1 cellular context compared by ENCODE assay signal in the genomic region with DNA sequence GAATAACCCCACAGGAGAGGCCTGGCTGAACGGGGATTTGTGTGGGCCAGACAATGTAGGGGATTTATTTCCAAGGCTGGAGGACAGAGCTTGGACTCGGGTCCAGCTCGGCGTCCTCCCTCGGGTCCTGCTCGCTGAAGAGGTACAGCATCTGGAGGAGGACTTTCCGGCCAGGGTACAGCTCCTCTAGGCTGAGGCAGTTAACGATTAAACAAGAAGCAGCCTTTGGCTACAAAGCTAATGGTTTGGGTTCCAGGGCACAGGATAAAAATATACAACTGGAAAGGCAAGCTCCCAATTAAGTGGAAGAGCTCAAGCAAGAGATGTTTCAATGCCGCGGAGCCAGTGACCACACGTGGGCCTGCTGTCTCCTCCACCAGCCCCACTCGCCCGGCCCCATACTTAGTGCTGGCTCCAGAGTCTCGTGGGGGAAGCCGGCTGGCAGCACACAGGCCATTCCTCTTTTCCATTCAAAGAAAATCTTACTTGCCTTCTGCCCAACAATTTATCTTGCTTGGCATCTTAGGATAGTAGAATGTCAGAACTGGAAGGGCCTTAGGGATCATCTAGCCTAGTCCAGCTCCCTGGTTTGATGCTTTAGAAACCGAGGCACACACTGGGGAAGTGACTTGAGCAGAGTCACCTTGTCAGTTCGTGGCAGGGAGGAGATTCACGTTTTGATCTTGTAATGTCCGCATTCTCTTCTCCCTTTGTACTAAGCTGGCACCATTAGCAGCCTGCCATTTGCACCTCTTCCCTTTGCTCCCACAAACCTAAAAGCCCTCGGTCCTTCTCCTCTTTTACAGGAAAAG.
TF ChIP-seq lines count a peak whose summit lies in the region.

No MANE protein-coding gene starts in this region.

TF ChIP-seq in HepG2, 621 proteins besides CTCF, POLR2A, EP300 and RAD21 (continued from another document and continues in another):
- TF ChIP-seq ZNF256 (CRISPR knock-in tag; conservative IDR thresholded peaks at IDR 0.05) (no peak), ATAD3A (CRISPR knock-in tag; IDR thresholded peaks at IDR 0.05) (no peak), TBX3 (IDR thresholded peaks at IDR 0.05; ENCODE audit: borderline replicate concordance) (no peak), STAT5B (CRISPR knock-in tag; IDR thresholded peaks at IDR 0.05) (no peak), IRF2 (CRISPR knock-in tag; IDR thresholded peaks at IDR 0.05) (no peak), ZNF484 (CRISPR knock-in tag; IDR thresholded peaks at IDR 0.05; ENCODE audit: borderline replicate concordance, low read depth) (no peak), ZNF264 (CRISPR knock-in tag; IDR thresholded peaks at IDR 0.05) (0 out of 2 replicates have a peak, but pooled peaks have one; percentile 22), ZNF530 (CRISPR knock-in tag; IDR thresholded peaks at IDR 0.05; ENCODE audit: low read depth) (no peak), CCAR2 (optimal IDR thresholded peaks at IDR 0.05; ENCODE audit: low read depth, low read length) (no peak), MAF1 (CRISPR knock-in tag; IDR thresholded peaks at IDR 0.05; ENCODE audit: borderline replicate concordance) (no peak), MED13 (CRISPR knock-in tag; IDR thresholded peaks at IDR 0.05) (0 out of 2 replicates have a peak, but pooled peaks have one; percentile 47), TAF1 (CRISPR knock-in tag; IDR thresholded peaks at IDR 0.05) (no peak), ZFP37 (CRISPR knock-in tag; IDR thresholded peaks at IDR 0.05; ENCODE audit: borderline replicate concordance) (no peak), ZNF10 (CRISPR knock-in tag; IDR thresholded peaks at IDR 0.05; ENCODE audit: borderline replicate concordance, low read depth) (no peak), JUNB (CRISPR knock-in tag; IDR thresholded peaks at IDR 0.05; ENCODE audit: borderline replicate concordance) (no peak), SALL1 (CRISPR knock-in tag; IDR thresholded peaks at IDR 0.05) (peak; percentile 72), ZNF160 (CRISPR knock-in tag; IDR thresholded peaks at IDR 0.05) (no peak), POGZ (CRISPR knock-in tag; IDR thresholded peaks at IDR 0.05) (peak; percentile 72), BORCS8-MEF2B (CRISPR knock-in tag; IDR thresholded peaks at IDR 0.05) (no peak), ZNF607 (CRISPR knock-in tag; IDR thresholded peaks at IDR 0.05; ENCODE audit: borderline replicate concordance) (no peak; the same call in 1 of the 2 replicates), ELF3 (CRISPR knock-in tag; IDR thresholded peaks at IDR 0.05) (no peak)
- TF ChIP-seq, protein P1, sequence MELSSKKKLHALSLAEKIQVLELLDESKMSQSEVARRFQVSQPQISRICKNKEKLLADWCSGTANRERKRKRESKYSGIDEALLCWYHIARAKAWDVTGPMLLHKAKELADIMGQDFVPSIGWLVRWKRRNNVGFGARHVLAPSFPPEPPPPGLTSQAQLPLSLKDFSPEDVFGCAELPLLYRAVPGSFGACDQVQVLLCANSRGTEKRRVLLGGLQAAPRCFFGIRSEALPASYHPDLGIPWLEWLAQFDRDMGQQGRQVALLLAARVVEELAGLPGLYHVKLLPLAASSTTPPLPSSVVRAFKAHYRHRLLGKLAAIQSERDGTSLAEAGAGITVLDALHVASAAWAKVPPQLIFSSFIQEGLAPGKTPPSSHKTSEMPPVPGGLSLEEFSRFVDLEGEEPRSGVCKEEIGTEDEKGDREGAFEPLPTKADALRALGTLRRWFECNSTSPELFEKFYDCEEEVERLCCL (CRISPR knock-in tag; IDR thresholded peaks at IDR 0.05; ENCODE audit: borderline replicate concordance) = no peak
- TF ChIP-seq, protein P2, sequence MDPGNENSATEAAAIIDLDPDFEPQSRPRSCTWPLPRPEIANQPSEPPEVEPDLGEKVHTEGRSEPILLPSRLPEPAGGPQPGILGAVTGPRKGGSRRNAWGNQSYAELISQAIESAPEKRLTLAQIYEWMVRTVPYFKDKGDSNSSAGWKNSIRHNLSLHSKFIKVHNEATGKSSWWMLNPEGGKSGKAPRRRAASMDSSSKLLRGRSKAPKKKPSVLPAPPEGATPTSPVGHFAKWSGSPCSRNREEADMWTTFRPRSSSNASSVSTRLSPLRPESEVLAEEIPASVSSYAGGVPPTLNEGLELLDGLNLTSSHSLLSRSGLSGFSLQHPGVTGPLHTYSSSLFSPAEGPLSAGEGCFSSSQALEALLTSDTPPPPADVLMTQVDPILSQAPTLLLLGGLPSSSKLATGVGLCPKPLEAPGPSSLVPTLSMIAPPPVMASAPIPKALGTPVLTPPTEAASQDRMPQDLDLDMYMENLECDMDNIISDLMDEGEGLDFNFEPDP (CRISPR knock-in tag; conservative IDR thresholded peaks at IDR 0.05) = no peak
- TF ChIP-seq, protein P3, sequence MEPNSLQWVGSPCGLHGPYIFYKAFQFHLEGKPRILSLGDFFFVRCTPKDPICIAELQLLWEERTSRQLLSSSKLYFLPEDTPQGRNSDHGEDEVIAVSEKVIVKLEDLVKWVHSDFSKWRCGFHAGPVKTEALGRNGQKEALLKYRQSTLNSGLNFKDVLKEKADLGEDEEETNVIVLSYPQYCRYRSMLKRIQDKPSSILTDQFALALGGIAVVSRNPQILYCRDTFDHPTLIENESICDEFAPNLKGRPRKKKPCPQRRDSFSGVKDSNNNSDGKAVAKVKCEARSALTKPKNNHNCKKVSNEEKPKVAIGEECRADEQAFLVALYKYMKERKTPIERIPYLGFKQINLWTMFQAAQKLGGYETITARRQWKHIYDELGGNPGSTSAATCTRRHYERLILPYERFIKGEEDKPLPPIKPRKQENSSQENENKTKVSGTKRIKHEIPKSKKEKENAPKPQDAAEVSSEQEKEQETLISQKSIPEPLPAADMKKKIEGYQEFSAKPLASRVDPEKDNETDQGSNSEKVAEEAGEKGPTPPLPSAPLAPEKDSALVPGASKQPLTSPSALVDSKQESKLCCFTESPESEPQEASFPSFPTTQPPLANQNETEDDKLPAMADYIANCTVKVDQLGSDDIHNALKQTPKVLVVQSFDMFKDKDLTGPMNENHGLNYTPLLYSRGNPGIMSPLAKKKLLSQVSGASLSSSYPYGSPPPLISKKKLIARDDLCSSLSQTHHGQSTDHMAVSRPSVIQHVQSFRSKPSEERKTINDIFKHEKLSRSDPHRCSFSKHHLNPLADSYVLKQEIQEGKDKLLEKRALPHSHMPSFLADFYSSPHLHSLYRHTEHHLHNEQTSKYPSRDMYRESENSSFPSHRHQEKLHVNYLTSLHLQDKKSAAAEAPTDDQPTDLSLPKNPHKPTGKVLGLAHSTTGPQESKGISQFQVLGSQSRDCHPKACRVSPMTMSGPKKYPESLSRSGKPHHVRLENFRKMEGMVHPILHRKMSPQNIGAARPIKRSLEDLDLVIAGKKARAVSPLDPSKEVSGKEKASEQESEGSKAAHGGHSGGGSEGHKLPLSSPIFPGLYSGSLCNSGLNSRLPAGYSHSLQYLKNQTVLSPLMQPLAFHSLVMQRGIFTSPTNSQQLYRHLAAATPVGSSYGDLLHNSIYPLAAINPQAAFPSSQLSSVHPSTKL (CRISPR knock-in tag; IDR thresholded peaks at IDR 0.05) = peak; percentile 72
- TF ChIP-seq, protein P4, sequence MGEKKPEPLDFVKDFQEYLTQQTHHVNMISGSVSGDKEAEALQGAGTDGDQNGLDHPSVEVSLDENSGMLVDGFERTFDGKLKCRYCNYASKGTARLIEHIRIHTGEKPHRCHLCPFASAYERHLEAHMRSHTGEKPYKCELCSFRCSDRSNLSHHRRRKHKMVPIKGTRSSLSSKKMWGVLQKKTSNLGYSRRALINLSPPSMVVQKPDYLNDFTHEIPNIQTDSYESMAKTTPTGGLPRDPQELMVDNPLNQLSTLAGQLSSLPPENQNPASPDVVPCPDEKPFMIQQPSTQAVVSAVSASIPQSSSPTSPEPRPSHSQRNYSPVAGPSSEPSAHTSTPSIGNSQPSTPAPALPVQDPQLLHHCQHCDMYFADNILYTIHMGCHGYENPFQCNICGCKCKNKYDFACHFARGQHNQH (CRISPR knock-in tag; IDR thresholded peaks at IDR 0.05) = no peak
- TF ChIP-seq, protein P5, sequence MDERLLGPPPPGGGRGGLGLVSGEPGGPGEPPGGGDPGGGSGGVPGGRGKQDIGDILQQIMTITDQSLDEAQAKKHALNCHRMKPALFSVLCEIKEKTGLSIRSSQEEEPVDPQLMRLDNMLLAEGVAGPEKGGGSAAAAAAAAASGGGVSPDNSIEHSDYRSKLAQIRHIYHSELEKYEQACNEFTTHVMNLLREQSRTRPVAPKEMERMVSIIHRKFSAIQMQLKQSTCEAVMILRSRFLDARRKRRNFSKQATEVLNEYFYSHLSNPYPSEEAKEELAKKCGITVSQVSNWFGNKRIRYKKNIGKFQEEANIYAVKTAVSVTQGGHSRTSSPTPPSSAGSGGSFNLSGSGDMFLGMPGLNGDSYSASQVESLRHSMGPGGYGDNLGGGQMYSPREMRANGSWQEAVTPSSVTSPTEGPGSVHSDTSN (CRISPR knock-in tag; IDR thresholded peaks at IDR 0.05) = no peak
- TF ChIP-seq, protein P6, sequence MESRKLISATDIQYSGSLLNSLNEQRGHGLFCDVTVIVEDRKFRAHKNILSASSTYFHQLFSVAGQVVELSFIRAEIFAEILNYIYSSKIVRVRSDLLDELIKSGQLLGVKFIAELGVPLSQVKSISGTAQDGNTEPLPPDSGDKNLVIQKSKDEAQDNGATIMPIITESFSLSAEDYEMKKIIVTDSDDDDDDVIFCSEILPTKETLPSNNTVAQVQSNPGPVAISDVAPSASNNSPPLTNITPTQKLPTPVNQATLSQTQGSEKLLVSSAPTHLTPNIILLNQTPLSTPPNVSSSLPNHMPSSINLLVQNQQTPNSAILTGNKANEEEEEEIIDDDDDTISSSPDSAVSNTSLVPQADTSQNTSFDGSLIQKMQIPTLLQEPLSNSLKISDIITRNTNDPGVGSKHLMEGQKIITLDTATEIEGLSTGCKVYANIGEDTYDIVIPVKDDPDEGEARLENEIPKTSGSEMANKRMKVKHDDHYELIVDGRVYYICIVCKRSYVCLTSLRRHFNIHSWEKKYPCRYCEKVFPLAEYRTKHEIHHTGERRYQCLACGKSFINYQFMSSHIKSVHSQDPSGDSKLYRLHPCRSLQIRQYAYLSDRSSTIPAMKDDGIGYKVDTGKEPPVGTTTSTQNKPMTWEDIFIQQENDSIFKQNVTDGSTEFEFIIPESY (CRISPR knock-in tag; IDR thresholded peaks at IDR 0.05) = no peak
- TF ChIP-seq, protein P7, sequence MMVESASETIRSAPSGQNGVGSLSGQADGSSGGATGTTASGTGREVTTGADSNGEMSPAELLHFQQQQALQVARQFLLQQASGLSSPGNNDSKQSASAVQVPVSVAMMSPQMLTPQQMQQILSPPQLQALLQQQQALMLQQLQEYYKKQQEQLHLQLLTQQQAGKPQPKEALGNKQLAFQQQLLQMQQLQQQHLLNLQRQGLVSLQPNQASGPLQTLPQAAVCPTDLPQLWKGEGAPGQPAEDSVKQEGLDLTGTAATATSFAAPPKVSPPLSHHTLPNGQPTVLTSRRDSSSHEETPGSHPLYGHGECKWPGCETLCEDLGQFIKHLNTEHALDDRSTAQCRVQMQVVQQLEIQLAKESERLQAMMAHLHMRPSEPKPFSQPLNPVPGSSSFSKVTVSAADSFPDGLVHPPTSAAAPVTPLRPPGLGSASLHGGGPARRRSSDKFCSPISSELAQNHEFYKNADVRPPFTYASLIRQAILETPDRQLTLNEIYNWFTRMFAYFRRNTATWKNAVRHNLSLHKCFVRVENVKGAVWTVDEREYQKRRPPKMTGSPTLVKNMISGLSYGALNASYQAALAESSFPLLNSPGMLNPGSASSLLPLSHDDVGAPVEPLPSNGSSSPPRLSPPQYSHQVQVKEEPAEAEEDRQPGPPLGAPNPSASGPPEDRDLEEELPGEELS (CRISPR knock-in tag; IDR thresholded peaks at IDR 0.05) = peak; percentile 20; the same call in 1 of the 2 replicates
- TF ChIP-seq, protein P8, sequence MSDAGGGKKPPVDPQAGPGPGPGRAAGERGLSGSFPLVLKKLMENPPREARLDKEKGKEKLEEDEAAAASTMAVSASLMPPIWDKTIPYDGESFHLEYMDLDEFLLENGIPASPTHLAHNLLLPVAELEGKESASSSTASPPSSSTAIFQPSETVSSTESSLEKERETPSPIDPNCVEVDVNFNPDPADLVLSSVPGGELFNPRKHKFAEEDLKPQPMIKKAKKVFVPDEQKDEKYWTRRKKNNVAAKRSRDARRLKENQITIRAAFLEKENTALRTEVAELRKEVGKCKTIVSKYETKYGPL (CRISPR knock-in tag; IDR thresholded peaks at IDR 0.05) = no peak
- TF ChIP-seq, protein P9, sequence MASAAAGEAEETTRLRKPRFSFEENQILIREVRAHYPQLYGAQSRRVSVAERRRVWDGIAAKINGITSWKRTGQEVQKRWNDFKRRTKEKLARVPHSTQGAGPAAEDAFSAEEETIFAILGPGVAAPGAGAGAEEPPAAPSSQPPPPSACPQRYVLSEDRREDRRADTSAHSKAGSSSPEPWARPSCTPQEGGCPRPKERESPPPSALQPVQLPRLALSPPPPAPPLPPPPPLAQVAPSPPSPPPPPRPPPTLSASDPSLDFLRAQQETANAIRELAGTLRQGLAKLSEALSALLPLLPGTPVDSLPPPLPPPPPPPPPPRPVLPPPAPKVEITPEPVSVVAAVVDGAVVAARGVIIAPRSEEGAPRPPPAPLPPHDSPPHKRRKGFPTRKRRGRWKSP (CRISPR knock-in tag; IDR thresholded peaks at IDR 0.05) = no peak
- TF ChIP-seq, protein P10, sequence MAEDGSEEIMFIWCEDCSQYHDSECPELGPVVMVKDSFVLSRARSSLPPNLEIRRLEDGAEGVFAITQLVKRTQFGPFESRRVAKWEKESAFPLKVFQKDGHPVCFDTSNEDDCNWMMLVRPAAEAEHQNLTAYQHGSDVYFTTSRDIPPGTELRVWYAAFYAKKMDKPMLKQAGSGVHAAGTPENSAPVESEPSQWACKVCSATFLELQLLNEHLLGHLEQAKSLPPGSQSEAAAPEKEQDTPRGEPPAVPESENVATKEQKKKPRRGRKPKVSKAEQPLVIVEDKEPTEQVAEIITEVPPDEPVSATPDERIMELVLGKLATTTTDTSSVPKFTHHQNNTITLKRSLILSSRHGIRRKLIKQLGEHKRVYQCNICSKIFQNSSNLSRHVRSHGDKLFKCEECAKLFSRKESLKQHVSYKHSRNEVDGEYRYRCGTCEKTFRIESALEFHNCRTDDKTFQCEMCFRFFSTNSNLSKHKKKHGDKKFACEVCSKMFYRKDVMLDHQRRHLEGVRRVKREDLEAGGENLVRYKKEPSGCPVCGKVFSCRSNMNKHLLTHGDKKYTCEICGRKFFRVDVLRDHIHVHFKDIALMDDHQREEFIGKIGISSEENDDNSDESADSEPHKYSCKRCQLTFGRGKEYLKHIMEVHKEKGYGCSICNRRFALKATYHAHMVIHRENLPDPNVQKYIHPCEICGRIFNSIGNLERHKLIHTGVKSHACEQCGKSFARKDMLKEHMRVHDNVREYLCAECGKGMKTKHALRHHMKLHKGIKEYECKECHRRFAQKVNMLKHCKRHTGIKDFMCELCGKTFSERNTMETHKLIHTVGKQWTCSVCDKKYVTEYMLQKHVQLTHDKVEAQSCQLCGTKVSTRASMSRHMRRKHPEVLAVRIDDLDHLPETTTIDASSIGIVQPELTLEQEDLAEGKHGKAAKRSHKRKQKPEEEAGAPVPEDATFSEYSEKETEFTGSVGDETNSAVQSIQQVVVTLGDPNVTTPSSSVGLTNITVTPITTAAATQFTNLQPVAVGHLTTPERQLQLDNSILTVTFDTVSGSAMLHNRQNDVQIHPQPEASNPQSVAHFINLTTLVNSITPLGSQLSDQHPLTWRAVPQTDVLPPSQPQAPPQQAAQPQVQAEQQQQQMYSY (CRISPR knock-in tag; IDR thresholded peaks at IDR 0.05) = no peak
- TF ChIP-seq, protein P11, sequence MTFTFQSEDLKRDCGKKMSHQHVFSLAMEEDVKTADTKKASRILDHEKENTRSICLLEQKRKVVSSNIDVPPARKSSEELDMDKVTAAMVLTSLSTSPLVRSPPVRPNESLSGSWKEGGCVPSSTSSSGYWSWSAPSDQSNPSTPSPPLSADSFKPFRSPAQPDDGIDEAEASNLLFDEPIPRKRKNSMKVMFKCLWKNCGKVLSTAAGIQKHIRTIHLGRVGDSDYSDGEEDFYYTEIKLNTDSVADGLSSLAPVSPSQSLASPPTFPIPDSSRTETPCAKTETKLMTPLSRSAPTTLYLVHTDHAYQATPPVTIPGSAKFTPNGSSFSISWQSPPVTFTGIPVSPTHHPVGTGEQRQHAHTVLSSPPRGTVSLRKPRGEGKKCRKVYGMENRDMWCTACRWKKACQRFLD (CRISPR knock-in tag; IDR thresholded peaks at IDR 0.05; ENCODE audit: borderline replicate concordance) = no peak
